Comparison of ENCODE assay signal across 1 cellular context in genomic region chr14:60980811-60981625, GRCh38.
TF ChIP-seq lines count a peak whose summit lies in the region.

Gene SLC38A6, plus strand, starts transcription at chr14:60981245. Its CDS starts 33 bp downstream, at chr14:60981278.
Gene TRMT5, minus strand, starts transcription at chr14:60981079. Its CDS starts 106 bp downstream, at chr14:60980973.

TF ChIP-seq in HepG2, 621 proteins besides CTCF, POLR2A, EP300 and RAD21 (continued from another document and continues in another):
- peak; percentile 57 for TF ChIP-seq ZNF407 (CRISPR knock-in tag; IDR thresholded peaks at IDR 0.05; ENCODE audit: not compliant biosample characterization)
- TF ChIP-seq HMG20B (CRISPR knock-in tag; conservative IDR thresholded peaks at IDR 0.05) = no peak
- no peak for TF ChIP-seq JARID2 (CRISPR knock-in tag; IDR thresholded peaks at IDR 0.05; ENCODE audit: insufficient replicate concordance)
- no peak for TF ChIP-seq SYNCRIP (IDR thresholded peaks at IDR 0.05; ENCODE audit: insufficient read depth, low read depth, low read length)
- no peak for TF ChIP-seq DPF2 (CRISPR knock-in tag; IDR thresholded peaks at IDR 0.05; ENCODE audit: borderline replicate concordance, low read depth)
- no peak for TF ChIP-seq ISX (CRISPR knock-in tag; conservative IDR thresholded peaks at IDR 0.05)
- no peak; the same call in 1 of the 2 replicates for TF ChIP-seq PREB (CRISPR knock-in tag; IDR thresholded peaks at IDR 0.05)
- peak; percentile 93 for TF ChIP-seq ZNF124 (CRISPR knock-in tag; IDR thresholded peaks at IDR 0.05)
- TF ChIP-seq ZKSCAN1 (IDR thresholded peaks at IDR 0.05; ENCODE audit: low read length) = no peak
- TF ChIP-seq PRMT3 (CRISPR knock-in tag; IDR thresholded peaks at IDR 0.05; ENCODE audit: borderline replicate concordance, low read depth) = no peak
- TF ChIP-seq HNF4G (IDR thresholded peaks at IDR 0.05; ENCODE audit: borderline replicate concordance, low read depth, low read length) = no peak
- no peak for TF ChIP-seq HNF4G (CRISPR knock-in tag; IDR thresholded peaks at IDR 0.05; ENCODE audit: borderline replicate concordance, low read depth)
- no peak for TF ChIP-seq ZFAT (CRISPR knock-in tag; conservative IDR thresholded peaks at IDR 0.05)
- no peak for TF ChIP-seq NBN (conservative IDR thresholded peaks at IDR 0.05)
- no peak for TF ChIP-seq NFRKB (IDR thresholded peaks at IDR 0.05)
- peak; percentile 62 to 69; a peak in 1 of 4 replicates for TF ChIP-seq KLF16 (CRISPR knock-in tag; IDR thresholded peaks at IDR 0.05)
- 0 out of 2 replicates have a peak, but pooled peaks have one; percentile 45 for TF ChIP-seq ZC3H13 (CRISPR knock-in tag; IDR thresholded peaks at IDR 0.05)
- peak; percentile 62; the same call in 1 of the 2 replicates for TF ChIP-seq GATAD2A (CRISPR knock-in tag; IDR thresholded peaks at IDR 0.05)
- peak; percentile 67; the same call in 1 of the 2 replicates for TF ChIP-seq ZHX1 (CRISPR knock-in tag; IDR thresholded peaks at IDR 0.05; ENCODE audit: low read depth)
- TF ChIP-seq ELF3 (CRISPR knock-in tag; IDR thresholded peaks at IDR 0.05) = peak; percentile 60; the same call in 1 of the 2 replicates
- TF ChIP-seq ZNF883 (CRISPR knock-in tag; IDR thresholded peaks at IDR 0.05; ENCODE audit: not compliant biosample characterization) = no peak
- 0 out of 2 replicates have a peak, but pooled peaks have one; percentile 59 for TF ChIP-seq ZNF792 (CRISPR knock-in tag; IDR thresholded peaks at IDR 0.05)
- TF ChIP-seq THRA (CRISPR knock-in tag; IDR thresholded peaks at IDR 0.05; ENCODE audit: borderline replicate concordance) = peak; percentile 55; the same call in 1 of the 2 replicates
- TF ChIP-seq, protein P1, sequence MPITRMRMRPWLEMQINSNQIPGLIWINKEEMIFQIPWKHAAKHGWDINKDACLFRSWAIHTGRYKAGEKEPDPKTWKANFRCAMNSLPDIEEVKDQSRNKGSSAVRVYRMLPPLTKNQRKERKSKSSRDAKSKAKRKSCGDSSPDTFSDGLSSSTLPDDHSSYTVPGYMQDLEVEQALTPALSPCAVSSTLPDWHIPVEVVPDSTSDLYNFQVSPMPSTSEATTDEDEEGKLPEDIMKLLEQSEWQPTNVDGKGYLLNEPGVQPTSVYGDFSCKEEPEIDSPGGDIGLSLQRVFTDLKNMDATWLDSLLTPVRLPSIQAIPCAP (CRISPR knock-in tag; IDR thresholded peaks at IDR 0.05; ENCODE audit: low read depth) = no peak
- TF ChIP-seq GLI4 (CRISPR knock-in tag; IDR thresholded peaks at IDR 0.05; ENCODE audit: borderline replicate concordance) = no peak
- TF ChIP-seq STAG1 (CRISPR knock-in tag; IDR thresholded peaks at IDR 0.05) = no peak
- peak; percentile 73 for TF ChIP-seq CHD2 (IDR thresholded peaks at IDR 0.05; ENCODE audit: low read depth, low read length)
- no peak; the same call in 1 of the 2 replicates for TF ChIP-seq ZNF709 (CRISPR knock-in tag; IDR thresholded peaks at IDR 0.05)
- no peak for TF ChIP-seq ZNF850 (CRISPR knock-in tag; conservative IDR thresholded peaks at IDR 0.05)
- no peak for TF ChIP-seq PTBP1 (IDR thresholded peaks at IDR 0.05; ENCODE audit: low read depth, low read length, poor library complexity, severe bottlenecking)
- no peak for TF ChIP-seq FOXP1 (IDR thresholded peaks at IDR 0.05)
- TF ChIP-seq FOXP1 (CRISPR knock-in tag; IDR thresholded peaks at IDR 0.05) = no peak
- TF ChIP-seq ZNF383 (CRISPR knock-in tag; IDR thresholded peaks at IDR 0.05; ENCODE audit: borderline replicate concordance) = no peak
- no peak for TF ChIP-seq ZNF468 (CRISPR knock-in tag; IDR thresholded peaks at IDR 0.05)
- TF ChIP-seq ZBTB26 (CRISPR knock-in tag; IDR thresholded peaks at IDR 0.05; ENCODE audit: borderline replicate concordance) = peak; percentile 77
- no peak for TF ChIP-seq SP140L (CRISPR knock-in tag; IDR thresholded peaks at IDR 0.05; ENCODE audit: borderline replicate concordance)
- TF ChIP-seq NR1H2 (CRISPR knock-in tag; IDR thresholded peaks at IDR 0.05; ENCODE audit: borderline replicate concordance, low read depth) = no peak
- TF ChIP-seq PLRG1 (conservative IDR thresholded peaks at IDR 0.05) = no peak
- TF ChIP-seq ZNF569 (CRISPR knock-in tag; IDR thresholded peaks at IDR 0.05; ENCODE audit: borderline replicate concordance) = no peak
- TF ChIP-seq ZNF335 (CRISPR knock-in tag; IDR thresholded peaks at IDR 0.05) = no peak
- TF ChIP-seq ZNF510 (CRISPR knock-in tag; IDR thresholded peaks at IDR 0.05; ENCODE audit: low read depth) = 0 out of 2 replicates have a peak, but pooled peaks have one; percentile 22
- no peak for TF ChIP-seq ZNF224 (CRISPR knock-in tag; IDR thresholded peaks at IDR 0.05)
- TF ChIP-seq IRX3 (CRISPR knock-in tag; IDR thresholded peaks at IDR 0.05; ENCODE audit: borderline replicate concordance, low read depth) = no peak
- no peak for TF ChIP-seq MAFF (IDR thresholded peaks at IDR 0.05; ENCODE audit: low read depth, low read length)
- no peak for TF ChIP-seq ARID2 (CRISPR knock-in tag; IDR thresholded peaks at IDR 0.05; ENCODE audit: borderline replicate concordance)
- peak; percentile 77; the same call in 1 of the 3 replicates for TF ChIP-seq MXI1 (IDR thresholded peaks at IDR 0.05; ENCODE audit: borderline replicate concordance, low read depth, low read length)
- TF ChIP-seq ZSCAN30 (CRISPR knock-in tag; IDR thresholded peaks at IDR 0.05) = no peak
- no peak for TF ChIP-seq REL (CRISPR knock-in tag; conservative IDR thresholded peaks at IDR 0.05)
- TF ChIP-seq ZBTB42 (CRISPR knock-in tag; IDR thresholded peaks at IDR 0.05) = no peak
- TF ChIP-seq ZNF276 (CRISPR knock-in tag; IDR thresholded peaks at IDR 0.05; ENCODE audit: low read depth) = no peak
- TF ChIP-seq MTA1 (CRISPR knock-in tag; IDR thresholded peaks at IDR 0.05; ENCODE audit: borderline replicate concordance) = peak; percentile 59; the same call in 1 of the 2 replicates
- no peak for TF ChIP-seq RORA (CRISPR knock-in tag; IDR thresholded peaks at IDR 0.05)
